Comparison of ENCODE assay signal across 2 cellular contexts in the genomic region with DNA sequence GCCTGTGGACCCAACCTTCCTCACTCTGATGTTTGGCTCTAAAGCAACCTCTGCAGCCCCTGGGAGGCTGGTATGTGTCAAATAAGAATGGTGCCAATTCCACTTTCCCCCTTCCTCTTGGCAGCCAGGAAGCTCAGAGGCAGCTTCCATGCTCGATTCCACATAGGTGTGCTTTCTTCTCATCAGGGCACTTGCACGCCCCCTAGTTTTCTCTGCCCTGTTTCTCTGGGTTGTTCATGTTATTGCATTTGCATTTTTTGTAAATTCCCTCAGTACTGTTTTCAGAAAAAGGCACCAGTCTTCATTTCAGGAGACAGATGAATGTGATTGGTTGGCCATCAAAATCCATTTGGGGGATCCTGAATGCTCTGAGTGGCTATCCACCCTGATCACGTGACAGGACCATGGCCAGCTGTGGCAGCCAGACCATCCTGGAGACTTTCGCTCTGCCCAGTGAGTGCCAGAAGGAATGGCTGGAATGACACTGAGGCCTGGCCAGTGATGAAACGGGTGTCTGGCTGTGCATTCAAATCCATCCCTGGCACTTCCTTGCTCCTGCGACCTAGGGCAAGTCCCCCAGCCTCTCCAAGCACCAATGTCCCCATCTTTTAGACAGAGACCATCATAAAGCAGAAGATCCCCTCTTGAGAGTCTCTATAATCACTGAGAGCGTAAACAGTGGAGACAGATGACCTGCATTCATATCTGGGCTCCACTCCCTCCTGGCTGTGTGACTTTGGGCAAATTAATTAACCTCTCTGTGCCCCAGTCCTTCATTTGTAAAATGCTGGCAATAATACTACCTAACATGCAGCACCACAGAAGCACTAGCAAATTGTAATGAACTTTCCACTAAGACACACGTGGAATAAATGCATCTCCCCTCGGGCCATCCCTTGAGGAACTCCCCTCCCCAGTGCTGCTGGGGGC.
TF ChIP-seq lines count a peak whose summit lies in the region.

No MANE protein-coding gene starts in this region.

TF ChIP-seq in A549, 52 proteins besides CTCF, POLR2A, EP300 and RAD21 (continued from another document):
- TF ChIP-seq, protein P1, sequence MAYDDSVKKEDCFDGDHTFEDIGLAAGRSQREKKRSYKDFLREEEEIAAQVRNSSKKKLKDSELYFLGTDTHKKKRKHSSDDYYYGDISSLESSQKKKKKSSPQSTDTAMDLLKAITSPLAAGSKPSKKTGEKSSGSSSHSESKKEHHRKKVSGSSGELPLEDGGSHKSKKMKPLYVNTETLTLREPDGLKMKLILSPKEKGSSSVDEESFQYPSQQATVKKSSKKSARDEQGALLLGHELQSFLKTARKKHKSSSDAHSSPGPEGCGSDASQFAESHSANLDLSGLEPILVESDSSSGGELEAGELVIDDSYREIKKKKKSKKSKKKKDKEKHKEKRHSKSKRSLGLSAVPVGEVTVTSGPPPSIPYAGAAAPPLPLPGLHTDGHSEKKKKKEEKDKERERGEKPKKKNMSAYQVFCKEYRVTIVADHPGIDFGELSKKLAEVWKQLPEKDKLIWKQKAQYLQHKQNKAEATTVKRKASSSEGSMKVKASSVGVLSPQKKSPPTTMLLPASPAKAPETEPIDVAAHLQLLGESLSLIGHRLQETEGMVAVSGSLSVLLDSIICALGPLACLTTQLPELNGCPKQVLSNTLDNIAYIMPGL (CRISPR knock-in tag; IDR thresholded peaks at IDR 0.05; ENCODE audit: borderline replicate concordance) = no peak
- TF ChIP-seq ESRRA (IDR thresholded peaks at IDR 0.05; ENCODE audit: borderline replicate concordance, low read length) (no peak), GATA3 (IDR thresholded peaks at IDR 0.05; ENCODE audit: borderline replicate concordance) (no peak), CHD4 (IDR thresholded peaks at IDR 0.05; ENCODE audit: borderline replicate concordance) (no peak), EHF (CRISPR knock-in tag; IDR thresholded peaks at IDR 0.05) (no peak), SMC3 (IDR thresholded peaks at IDR 0.05) (no peak), ZFP36 (IDR thresholded peaks at IDR 0.05; ENCODE audit: borderline replicate concordance, partially characterized antibody) (peak; percentile 62), ZC3H11A (IDR thresholded peaks at IDR 0.05) (no peak), SREBF2 (IDR thresholded peaks at IDR 0.05) (no peak), RFX5 (IDR thresholded peaks at IDR 0.05) (no peak)
- TF ChIP-seq, protein P2, sequence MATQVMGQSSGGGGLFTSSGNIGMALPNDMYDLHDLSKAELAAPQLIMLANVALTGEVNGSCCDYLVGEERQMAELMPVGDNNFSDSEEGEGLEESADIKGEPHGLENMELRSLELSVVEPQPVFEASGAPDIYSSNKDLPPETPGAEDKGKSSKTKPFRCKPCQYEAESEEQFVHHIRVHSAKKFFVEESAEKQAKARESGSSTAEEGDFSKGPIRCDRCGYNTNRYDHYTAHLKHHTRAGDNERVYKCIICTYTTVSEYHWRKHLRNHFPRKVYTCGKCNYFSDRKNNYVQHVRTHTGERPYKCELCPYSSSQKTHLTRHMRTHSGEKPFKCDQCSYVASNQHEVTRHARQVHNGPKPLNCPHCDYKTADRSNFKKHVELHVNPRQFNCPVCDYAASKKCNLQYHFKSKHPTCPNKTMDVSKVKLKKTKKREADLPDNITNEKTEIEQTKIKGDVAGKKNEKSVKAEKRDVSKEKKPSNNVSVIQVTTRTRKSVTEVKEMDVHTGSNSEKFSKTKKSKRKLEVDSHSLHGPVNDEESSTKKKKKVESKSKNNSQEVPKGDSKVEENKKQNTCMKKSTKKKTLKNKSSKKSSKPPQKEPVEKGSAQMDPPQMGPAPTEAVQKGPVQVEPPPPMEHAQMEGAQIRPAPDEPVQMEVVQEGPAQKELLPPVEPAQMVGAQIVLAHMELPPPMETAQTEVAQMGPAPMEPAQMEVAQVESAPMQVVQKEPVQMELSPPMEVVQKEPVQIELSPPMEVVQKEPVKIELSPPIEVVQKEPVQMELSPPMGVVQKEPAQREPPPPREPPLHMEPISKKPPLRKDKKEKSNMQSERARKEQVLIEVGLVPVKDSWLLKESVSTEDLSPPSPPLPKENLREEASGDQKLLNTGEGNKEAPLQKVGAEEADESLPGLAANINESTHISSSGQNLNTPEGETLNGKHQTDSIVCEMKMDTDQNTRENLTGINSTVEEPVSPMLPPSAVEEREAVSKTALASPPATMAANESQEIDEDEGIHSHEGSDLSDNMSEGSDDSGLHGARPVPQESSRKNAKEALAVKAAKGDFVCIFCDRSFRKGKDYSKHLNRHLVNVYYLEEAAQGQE (IDR thresholded peaks at IDR 0.05) = no peak
- TF ChIP-seq, protein P3, sequence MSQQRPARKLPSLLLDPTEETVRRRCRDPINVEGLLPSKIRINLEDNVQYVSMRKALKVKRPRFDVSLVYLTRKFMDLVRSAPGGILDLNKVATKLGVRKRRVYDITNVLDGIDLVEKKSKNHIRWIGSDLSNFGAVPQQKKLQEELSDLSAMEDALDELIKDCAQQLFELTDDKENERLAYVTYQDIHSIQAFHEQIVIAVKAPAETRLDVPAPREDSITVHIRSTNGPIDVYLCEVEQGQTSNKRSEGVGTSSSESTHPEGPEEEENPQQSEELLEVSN (IDR thresholded peaks at IDR 0.05; ENCODE audit: borderline replicate concordance, low read depth) = no peak
- TF ChIP-seq, protein P4, sequence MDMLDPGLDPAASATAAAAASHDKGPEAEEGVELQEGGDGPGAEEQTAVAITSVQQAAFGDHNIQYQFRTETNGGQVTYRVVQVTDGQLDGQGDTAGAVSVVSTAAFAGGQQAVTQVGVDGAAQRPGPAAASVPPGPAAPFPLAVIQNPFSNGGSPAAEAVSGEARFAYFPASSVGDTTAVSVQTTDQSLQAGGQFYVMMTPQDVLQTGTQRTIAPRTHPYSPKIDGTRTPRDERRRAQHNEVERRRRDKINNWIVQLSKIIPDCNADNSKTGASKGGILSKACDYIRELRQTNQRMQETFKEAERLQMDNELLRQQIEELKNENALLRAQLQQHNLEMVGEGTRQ (IDR thresholded peaks at IDR 0.05) = 0 out of 2 replicates have a peak, but pooled peaks have one; percentile 12
TF ChIP-seq in A549: peak in this region for 2.

TF ChIP-seq in HEK293, 187 proteins besides CTCF, POLR2A, EP300 and RAD21 (continued from another document):
- TF ChIP-seq ZNF768 (tag by site-specific recombination; IDR thresholded peaks at IDR 0.05) (peak; percentile 50; the same call in 1 of the 2 replicates), ZNF138 (tag by site-specific recombination; IDR thresholded peaks at IDR 0.05; ENCODE audit: borderline replicate concordance) (no peak)
